2 cellular contexts compared by ENCODE assay signal in the genomic region with DNA sequence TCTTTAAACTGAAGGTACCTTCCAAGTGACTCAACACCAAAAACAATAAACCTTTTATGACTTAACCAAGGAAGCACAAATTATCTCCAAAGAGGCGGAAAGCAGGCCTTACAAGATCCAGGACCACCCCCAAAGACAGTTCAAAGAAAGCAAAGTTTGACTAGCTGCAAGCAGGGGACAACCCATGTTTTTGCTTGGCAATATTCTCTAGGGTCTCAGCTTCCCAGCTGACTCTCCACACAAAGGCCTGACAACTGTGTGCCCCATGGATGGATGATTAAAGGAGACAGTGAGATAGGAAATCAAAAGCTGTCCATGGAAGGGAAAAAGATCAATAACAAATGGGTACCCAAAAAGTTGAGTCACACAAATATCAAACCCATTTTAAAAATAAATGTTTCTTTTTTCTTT.
TF ChIP-seq lines count a peak whose summit lies in the region.

No MANE protein-coding gene starts in this region.

TF ChIP-seq in SK-N-SH, 30 proteins besides CTCF, POLR2A, EP300 and RAD21 (continued from another document):
- TF ChIP-seq, protein P1, sequence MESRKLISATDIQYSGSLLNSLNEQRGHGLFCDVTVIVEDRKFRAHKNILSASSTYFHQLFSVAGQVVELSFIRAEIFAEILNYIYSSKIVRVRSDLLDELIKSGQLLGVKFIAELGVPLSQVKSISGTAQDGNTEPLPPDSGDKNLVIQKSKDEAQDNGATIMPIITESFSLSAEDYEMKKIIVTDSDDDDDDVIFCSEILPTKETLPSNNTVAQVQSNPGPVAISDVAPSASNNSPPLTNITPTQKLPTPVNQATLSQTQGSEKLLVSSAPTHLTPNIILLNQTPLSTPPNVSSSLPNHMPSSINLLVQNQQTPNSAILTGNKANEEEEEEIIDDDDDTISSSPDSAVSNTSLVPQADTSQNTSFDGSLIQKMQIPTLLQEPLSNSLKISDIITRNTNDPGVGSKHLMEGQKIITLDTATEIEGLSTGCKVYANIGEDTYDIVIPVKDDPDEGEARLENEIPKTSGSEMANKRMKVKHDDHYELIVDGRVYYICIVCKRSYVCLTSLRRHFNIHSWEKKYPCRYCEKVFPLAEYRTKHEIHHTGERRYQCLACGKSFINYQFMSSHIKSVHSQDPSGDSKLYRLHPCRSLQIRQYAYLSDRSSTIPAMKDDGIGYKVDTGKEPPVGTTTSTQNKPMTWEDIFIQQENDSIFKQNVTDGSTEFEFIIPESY (IDR thresholded peaks at IDR 0.05; ENCODE audit: borderline replicate concordance, low read depth) = no peak
- TF ChIP-seq CHD2 (IDR thresholded peaks at IDR 0.05; ENCODE audit: low read length, partially characterized antibody) = no peak
- no peak for TF ChIP-seq FOXM1 (IDR thresholded peaks at IDR 0.05; ENCODE audit: low read depth)
- TF ChIP-seq RXRA (IDR thresholded peaks at IDR 0.05; ENCODE audit: borderline replicate concordance, low read depth) = no peak
- no peak for TF ChIP-seq JUND (IDR thresholded peaks at IDR 0.05)
- no peak for TF ChIP-seq POLR2AphosphoS5 (IDR thresholded peaks at IDR 0.05; ENCODE audit: low read depth, low read length)
- TF ChIP-seq RFX5 (IDR thresholded peaks at IDR 0.05; ENCODE audit: low read length) = no peak
- no peak for TF ChIP-seq SIN3A (IDR thresholded peaks at IDR 0.05; ENCODE audit: borderline replicate concordance, low read depth, low read length)
- TF ChIP-seq MXI1 (IDR thresholded peaks at IDR 0.05; ENCODE audit: low read depth, low read length) = no peak

TF ChIP-seq in SK-N-SH treated with all-trans-retinoic acid at 6 μM for 48 hours, 23 proteins besides CTCF, POLR2A, EP300 and RAD21 (continued from another document):
- TF ChIP-seq PATZ1 (CRISPR knock-in tag; IDR thresholded peaks at IDR 0.05; ENCODE audit: borderline replicate concordance) (no peak), ARNTL (CRISPR knock-in tag; IDR thresholded peaks at IDR 0.05; ENCODE audit: borderline replicate concordance, low read depth) (no peak), GLIS3 (CRISPR knock-in tag; IDR thresholded peaks at IDR 0.05) (no peak), ZNF70 (CRISPR knock-in tag; IDR thresholded peaks at IDR 0.05) (no peak), ZNF565 (CRISPR knock-in tag; conservative IDR thresholded peaks at IDR 0.05; ENCODE audit: low read depth) (no peak), ZFP30 (CRISPR knock-in tag; IDR thresholded peaks at IDR 0.05) (no peak), CREB5 (CRISPR knock-in tag; IDR thresholded peaks at IDR 0.05; ENCODE audit: low read depth) (no peak), RARB (CRISPR knock-in tag; IDR thresholded peaks at IDR 0.05) (no peak), ZNF8 (CRISPR knock-in tag; IDR thresholded peaks at IDR 0.05) (no peak), SNAI2 (CRISPR knock-in tag; IDR thresholded peaks at IDR 0.05) (no peak)
- TF ChIP-seq, protein P2, sequence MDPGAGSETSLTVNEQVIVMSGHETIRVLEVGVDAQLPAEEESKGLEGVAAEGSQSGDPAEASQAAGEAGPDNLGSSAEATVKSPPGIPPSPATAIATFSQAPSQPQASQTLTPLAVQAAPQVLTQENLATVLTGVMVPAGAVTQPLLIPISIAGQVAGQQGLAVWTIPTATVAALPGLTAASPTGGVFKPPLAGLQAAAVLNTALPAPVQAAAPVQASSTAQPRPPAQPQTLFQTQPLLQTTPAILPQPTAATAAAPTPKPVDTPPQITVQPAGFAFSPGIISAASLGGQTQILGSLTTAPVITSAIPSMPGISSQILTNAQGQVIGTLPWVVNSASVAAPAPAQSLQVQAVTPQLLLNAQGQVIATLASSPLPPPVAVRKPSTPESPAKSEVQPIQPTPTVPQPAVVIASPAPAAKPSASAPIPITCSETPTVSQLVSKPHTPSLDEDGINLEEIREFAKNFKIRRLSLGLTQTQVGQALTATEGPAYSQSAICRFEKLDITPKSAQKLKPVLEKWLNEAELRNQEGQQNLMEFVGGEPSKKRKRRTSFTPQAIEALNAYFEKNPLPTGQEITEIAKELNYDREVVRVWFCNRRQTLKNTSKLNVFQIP (CRISPR knock-in tag; IDR thresholded peaks at IDR 0.05; ENCODE audit: borderline replicate concordance, low read depth) = no peak
- TF ChIP-seq, protein P3, sequence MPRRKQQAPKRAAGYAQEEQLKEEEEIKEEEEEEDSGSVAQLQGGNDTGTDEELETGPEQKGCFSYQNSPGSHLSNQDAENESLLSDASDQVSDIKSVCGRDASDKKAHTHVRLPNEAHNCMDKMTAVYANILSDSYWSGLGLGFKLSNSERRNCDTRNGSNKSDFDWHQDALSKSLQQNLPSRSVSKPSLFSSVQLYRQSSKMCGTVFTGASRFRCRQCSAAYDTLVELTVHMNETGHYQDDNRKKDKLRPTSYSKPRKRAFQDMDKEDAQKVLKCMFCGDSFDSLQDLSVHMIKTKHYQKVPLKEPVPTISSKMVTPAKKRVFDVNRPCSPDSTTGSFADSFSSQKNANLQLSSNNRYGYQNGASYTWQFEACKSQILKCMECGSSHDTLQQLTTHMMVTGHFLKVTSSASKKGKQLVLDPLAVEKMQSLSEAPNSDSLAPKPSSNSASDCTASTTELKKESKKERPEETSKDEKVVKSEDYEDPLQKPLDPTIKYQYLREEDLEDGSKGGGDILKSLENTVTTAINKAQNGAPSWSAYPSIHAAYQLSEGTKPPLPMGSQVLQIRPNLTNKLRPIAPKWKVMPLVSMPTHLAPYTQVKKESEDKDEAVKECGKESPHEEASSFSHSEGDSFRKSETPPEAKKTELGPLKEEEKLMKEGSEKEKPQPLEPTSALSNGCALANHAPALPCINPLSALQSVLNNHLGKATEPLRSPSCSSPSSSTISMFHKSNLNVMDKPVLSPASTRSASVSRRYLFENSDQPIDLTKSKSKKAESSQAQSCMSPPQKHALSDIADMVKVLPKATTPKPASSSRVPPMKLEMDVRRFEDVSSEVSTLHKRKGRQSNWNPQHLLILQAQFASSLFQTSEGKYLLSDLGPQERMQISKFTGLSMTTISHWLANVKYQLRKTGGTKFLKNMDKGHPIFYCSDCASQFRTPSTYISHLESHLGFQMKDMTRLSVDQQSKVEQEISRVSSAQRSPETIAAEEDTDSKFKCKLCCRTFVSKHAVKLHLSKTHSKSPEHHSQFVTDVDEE (CRISPR knock-in tag; IDR thresholded peaks at IDR 0.05) = no peak
